ENCODE assay signal across 8 cellular contexts in genomic region chr7:101507791-101508252, GRCh38.
DNase-seq lines count a peak whose midpoint lies in the region; ATAC-seq and TF ChIP-seq lines count a peak whose summit lies in the region.

No MANE protein-coding gene starts in this region.

- peak; percentile 92 for TF ChIP-seq CTCF in nephron progenitor cell (IDR thresholded peaks at IDR 0.05)

- DNase-seq in SKM-1 treated with dmso at 0.1 percent for 144 hours (lab: John Stamatoyannopoulos, UW; ENCODE audit: unreplicated experiment) = peak; percentile 49
- DNase-seq in SKM-1 (lab: John Stamatoyannopoulos, UW; ENCODE audit: unreplicated experiment) = no peak
- peak; percentile 78 for DNase-seq in NCI-H1092 treated with DMSO at 0.1 percent for 48 hours (lab: John Stamatoyannopoulos, UW)
- DNase-seq in T follicular helper cell (ENCODE audit: low read depth) = peak; percentile 5
- peak; percentile 14 to 47 for DNase-seq in dermis microvascular lymphatic vessel endothelial cell (ENCODE audit: low read depth in 2 of 2)
- peak; percentile 73 for DNase-seq in nephron progenitor cell

- peaks cover 9% of the 10 kb centered on the region for H3K27me3 Mint-ChIP-seq in nephron progenitor cell (ENCODE audit: low read depth, poor library complexity)

- peak overlapping the region; percentile 24 for H3K4me3 Mint-ChIP-seq in nephron progenitor cell

- ATAC-seq in HG02798 (IDR thresholded peaks at IDR 0.05; ENCODE audit: poor library complexity, unreplicated experiment) = no peak
- ATAC-seq in HG03457 (IDR thresholded peaks at IDR 0.05; ENCODE audit: unreplicated experiment) = no peak

- peaks cover 37% of the 10 kb centered on the region for H3K4me1 Mint-ChIP-seq in nephron progenitor cell

- peak overlapping the region; percentile 52 for H3K27ac Mint-ChIP-seq in nephron progenitor cell

- H3K36me3 Mint-ChIP-seq in nephron progenitor cell (ENCODE audit: low read depth) = peaks cover 18% of the 10 kb centered on the region

- no peaks in the 10 kb centered on the region for H3K9me3 Mint-ChIP-seq in nephron progenitor cell
